In genomic region chr2:69577467-69578200, GRCh38 we compare ENCODE assay signal across 18 cellular contexts.
DNase-seq lines count a peak whose midpoint lies in the region; ATAC-seq lines count a peak whose summit lies in the region.
"Had no signal": no experiment of that assay in that cellular context is flagged by ENCODE, and none has a peak within 500 bp of the region (broad histone marks: within the 10 kb centered on the region; RNA-seq: fewer than 3 reads in every experiment).

No MANE protein-coding gene starts in this region.

- no peaks in the 10 kb centered on the region for H3K9me3 ChIP-seq in thymus (ENCODE audit: control insufficient read depth)
- H3K9me3 ChIP-seq: ascending aorta, left lung, tibial nerve had no signal

- H3K4me1 ChIP-seq in thymus (ENCODE audit: control insufficient read depth, insufficient read depth, low read length): peaks cover 7% of the 10 kb centered on the region

- H3K4me3 Mint-ChIP-seq in activated T-cell treated with anti-CD3 and anti-CD28 coated beads, Interleukin-2, amount 50 U/mL, for 24 hours: no peak overlapping the region
- no peak overlapping the region for H3K4me3 Mint-ChIP-seq in activated naive CD8-positive, alpha-beta T cell
- H3K4me3 Mint-ChIP-seq: activated T-cell treated with anti-CD3 and anti-CD28 coated beads, Interleukin-2, amount 50 U/mL, for 4 hours had no signal

- H3K27me3 Mint-ChIP-seq in activated T-cell treated with anti-CD3 and anti-CD28 coated beads, Interleukin-2, amount 50 U/mL, for 24 hours: no peaks in the 10 kb centered on the region
- no peaks in the 10 kb centered on the region for H3K27me3 Mint-ChIP-seq in activated naive CD8-positive, alpha-beta T cell

- no peak overlapping the region for H3K4me3 ChIP-seq in thymus (ENCODE audit: low read length)
- H3K4me3 ChIP-seq: ascending aorta, GM12878, left lung, tibial nerve had no signal

- no peaks in the 10 kb centered on the region for H3K9me3 Mint-ChIP-seq in activated T-cell treated with anti-CD3 and anti-CD28 coated beads, Interleukin-2, amount 50 U/mL, for 24 hours
- no peaks in the 10 kb centered on the region for H3K9me3 Mint-ChIP-seq in activated naive CD8-positive, alpha-beta T cell (ENCODE audit: low read depth)
- H3K9me3 Mint-ChIP-seq: activated T-cell treated with anti-CD3 and anti-CD28 coated beads, Interleukin-2, amount 50 U/mL, for 4 hours had no signal

- ATAC-seq in GM19328 (IDR thresholded peaks at IDR 0.05; ENCODE audit: unreplicated experiment): no peak
- ATAC-seq: activated T-cell treated with anti-CD3 and anti-CD28 coated beads, Interleukin-2, amount 50 U/mL, for 4 hours; GM12878; left lung had no signal

- H3K27ac ChIP-seq in thymus (ENCODE audit: low read depth): peak overlapping the region; percentile 77
- H3K27ac ChIP-seq: ascending aorta, HL-60, left lung had no signal

- peaks cover 14% of the 10 kb centered on the region for H3K36me3 Mint-ChIP-seq in activated T-cell treated with anti-CD3 and anti-CD28 coated beads, Interleukin-2, amount 50 U/mL, for 24 hours (ENCODE audit: low read depth)
- H3K36me3 Mint-ChIP-seq in activated naive CD8-positive, alpha-beta T cell: peaks cover 2% of the 10 kb centered on the region

- H3K4me1 Mint-ChIP-seq in activated T-cell treated with anti-CD3 and anti-CD28 coated beads, Interleukin-2, amount 50 U/mL, for 24 hours (ENCODE audit: low read depth): peaks cover 78% of the 10 kb centered on the region
- H3K4me1 Mint-ChIP-seq in activated naive CD8-positive, alpha-beta T cell (ENCODE audit: low read depth): peaks cover 83% of the 10 kb centered on the region

- peak overlapping the region; percentile 80 for H3K27ac Mint-ChIP-seq in activated T-cell treated with anti-CD3 and anti-CD28 coated beads, Interleukin-2, amount 50 U/mL, for 24 hours
- peak overlapping the region; percentile 77 for H3K27ac Mint-ChIP-seq in activated naive CD8-positive, alpha-beta T cell

- H3K36me3 ChIP-seq in thymus (ENCODE audit: control insufficient read depth, insufficient read depth): peaks cover 3% of the 10 kb centered on the region
- H3K36me3 ChIP-seq: ascending aorta, left lung, tibial nerve had no signal

- no peak for DNase-seq in activated T-cell treated with anti-CD3 and anti-CD28 coated beads, Interleukin-2, amount 50 U/mL, for 24 hours
- DNase-seq in activated T-cell treated with anti-CD3 and anti-CD28 coated beads for 4 hours (no peak), iris pigment epithelial cell (ENCODE audit: low read depth) (peak; percentile 44), GF-D8 (lab: John Stamatoyannopoulos, UW) (no peak)
- no peak for DNase-seq in stimulated activated CD4-positive, alpha-beta T cell treated with anti-CD3 and anti-CD28 coated beads, Interleukin-4, amount 100 ng/mL, for 4 hours
- DNase-seq: ACHN; activated T-cell treated with anti-CD3 and anti-CD28 coated beads, Interleukin-2, amount 50 U/mL, for 4 hours; DMS79 treated with DMSO at 0.1 percent for 48 hours; effector CD4-positive, alpha-beta T cell; left lung; occipital lobe had no signal

- WGBS in thymus: 82% methylated on average over 5 of the region's 5 CpGs

- H3K27me3 ChIP-seq in thymus (ENCODE audit: control insufficient read depth, insufficient read depth): no peaks in the 10 kb centered on the region
- H3K27me3 ChIP-seq: ascending aorta, left lung, tibial nerve had no signal
